In genomic region chr16:8822403-8822802, GRCh38 we compare ENCODE assay signal across 21 cellular contexts. TPM values are rescaled to one million over a fixed set of nuclear protein-coding genes. Genes with fewer than 3 reads are reported as not detected.
DNase-seq lines count a peak whose midpoint lies in the region; ATAC-seq and TF ChIP-seq lines count a peak whose summit lies in the region.
"Had no signal": no experiment of that assay in that cellular context is flagged by ENCODE, and none has a peak within 500 bp of the region (broad histone marks: within the 10 kb centered on the region; RNA-seq: fewer than 3 reads in every experiment).

No MANE protein-coding gene starts in this region.

- no peak for DNase-seq in activated naive CD4-positive, alpha-beta T cell treated with anti-CD3 and anti-CD28 coated beads, Interleukin-2, amount 50 U/mL, for 72 hours (ENCODE audit: low spot score in 2 of 2)
- DNase-seq in activated naive CD4-positive, alpha-beta T cell treated with anti-CD3 and anti-CD28 coated beads for 36 hours = no peak
- DNase-seq in Panc1 (ENCODE audit: low read depth, low spot score) (no peak), endodermal cell (no peak), adrenal gland (no peak), Kasumi-1 (lab: John Stamatoyannopoulos, UW) (no peak)
- DNase-seq: DMS79 treated with DMSO at 0.1 percent for 48 hours; MV-4-11; NCI-H1694 treated with DMSO at 0.1 percent for 48 hours; NCI-H2107; NCI-H510A; NCI-H748 treated with DMSO at 0.1 percent for 48 hours; NK-92 treated with Interleukin-12 subunit alpha and Interleukin-12 subunit beta, amount 100 ng/mL, for 24 hours; SHP77; SK-N-SH had no signal

- CTCF ChIA-PET in activated naive CD4-positive, alpha-beta T cell treated with anti-CD3 and anti-CD28 coated beads for 36 hours (lab: Charles Lee) = no interaction called here
- CTCF ChIA-PET in Panc1 (lab: Charles Lee) = no interaction called here

- peaks cover 3% of the 10 kb centered on the region for H3K4me1 Mint-ChIP-seq in activated naive CD4-positive, alpha-beta T cell treated with anti-CD3 and anti-CD28 coated beads for 36 hours (ENCODE audit: low read depth)
- H3K4me1 Mint-ChIP-seq in endodermal cell = peaks cover 20% of the 10 kb centered on the region

- H3K27ac Mint-ChIP-seq in activated naive CD4-positive, alpha-beta T cell treated with anti-CD3 and anti-CD28 coated beads, Interleukin-2, amount 50 U/mL, for 72 hours = peak overlapping the region; percentile 68 to 73
- H3K27ac Mint-ChIP-seq in activated naive CD4-positive, alpha-beta T cell treated with anti-CD3 and anti-CD28 coated beads for 36 hours = no peak overlapping the region
- H3K27ac Mint-ChIP-seq in endodermal cell = peak overlapping the region; percentile 81

- H3K36me3 Mint-ChIP-seq in activated naive CD4-positive, alpha-beta T cell treated with anti-CD3 and anti-CD28 coated beads, Interleukin-2, amount 50 U/mL, for 72 hours = peaks cover 6 to 16% of the 10 kb centered on the region in 2 donors
- H3K36me3 Mint-ChIP-seq in activated naive CD4-positive, alpha-beta T cell treated with anti-CD3 and anti-CD28 coated beads for 36 hours (ENCODE audit: low read depth) = peaks cover 34% of the 10 kb centered on the region
- H3K36me3 Mint-ChIP-seq in endodermal cell (ENCODE audit: low read depth) = peaks cover 78% of the 10 kb centered on the region

- 94 to 96% methylated on average over 3 of the region's 3 CpGs for WGBS in endodermal cell (ENCODE audit: insufficient coverage in 1 of 2, insufficient read length in 1 of 2), 2 experiments
- 68 to 90% (median 80%) methylated on average over 3 of the region's 3 CpGs for WGBS in adrenal gland, 4 donors

- H3K27me3 ChIP-seq in Panc1 (ENCODE audit: control insufficient read depth, insufficient read depth, low read length) (no peaks in the 10 kb centered on the region), endodermal cell (ENCODE audit: control insufficient read depth, insufficient read depth, low read length, poor library complexity, severe bottlenecking) (no peaks in the 10 kb centered on the region), adrenal gland (no peaks in the 10 kb centered on the region)
- H3K27me3 ChIP-seq: BLaER1 treated with 17β-estradiol and CSF1 and Interleukin-3, amounts not matched to agents 10 nM and 100 nM had no signal

- no peaks in the 10 kb centered on the region for H3K27me3 Mint-ChIP-seq in activated naive CD4-positive, alpha-beta T cell treated with anti-CD3 and anti-CD28 coated beads for 36 hours (ENCODE audit: low read depth)
- no peaks in the 10 kb centered on the region for H3K27me3 Mint-ChIP-seq in endodermal cell (ENCODE audit: insufficient read depth)

- no peaks in the 10 kb centered on the region for H3K9me3 Mint-ChIP-seq in activated naive CD4-positive, alpha-beta T cell treated with anti-CD3 and anti-CD28 coated beads, Interleukin-2, amount 50 U/mL, for 72 hours
- no peaks in the 10 kb centered on the region for H3K9me3 Mint-ChIP-seq in activated naive CD4-positive, alpha-beta T cell treated with anti-CD3 and anti-CD28 coated beads for 36 hours
- H3K9me3 Mint-ChIP-seq in endodermal cell = no peaks in the 10 kb centered on the region

- no TSS peak for BruUV-seq in Panc1 (replicated peaks; lab: Mats Ljungman, UMichigan)

- no peak for TF ChIP-seq POLR2A in adrenal gland (IDR thresholded peaks at IDR 0.05)

- H3K4me3 ChIP-seq in Panc1 (ENCODE audit: low read depth in 2 of 2, low read length in 2 of 2) (no peak overlapping the region), endodermal cell (ENCODE audit: low read length) (no peak overlapping the region), adrenal gland (no peak overlapping the region)
- H3K4me3 ChIP-seq: A549; BLaER1 treated with 17β-estradiol and CSF1 and Interleukin-3, amounts not matched to agents 10 nM and 100 nM; K562 had no signal

- H3K9me3 ChIP-seq in Panc1 (ENCODE audit: control insufficient read depth, insufficient read depth, low read depth, low read length) (no peaks in the 10 kb centered on the region), endodermal cell (ENCODE audit: control insufficient read depth, low read length) (peaks cover 24% of the 10 kb centered on the region), adrenal gland (replicated peaks in 1 of 3) (no peaks in the 10 kb centered on the region)
- H3K9me3 ChIP-seq: A549; BLaER1 treated with 17β-estradiol and CSF1 and Interleukin-3, amounts not matched to agents 10 nM and 100 nM; SK-N-SH had no signal

- no peaks in the 10 kb centered on the region for H3K4me1 ChIP-seq in Panc1 (ENCODE audit: control insufficient read depth, insufficient read depth, low read length)
- H3K4me1 ChIP-seq in endodermal cell (ENCODE audit: control insufficient read depth, insufficient read depth, low read length) = peaks cover 11% of the 10 kb centered on the region
- peaks cover 0 to 3% of the 10 kb centered on the region in 2 donors for H3K4me1 ChIP-seq in adrenal gland (replicated peaks in 1 of 2)
- H3K4me1 ChIP-seq: A549 had no signal

- in situ Hi-C loops in Panc1 (cut with HindIII; ENCODE audit: low pct_unique_long_range_greater_than_20kb, low sequenced_read_pairs) = no loop called here

- POLR2A ChIA-PET in Panc1 (lab: Charles Lee) = no interaction called here

- peaks cover 22% of the 10 kb centered on the region; the same call in 1 of the 2 replicates for H3K36me3 ChIP-seq in Panc1 (ENCODE audit: control insufficient read depth, insufficient read depth, low read length)
- H3K36me3 ChIP-seq in endodermal cell (ENCODE audit: control insufficient read depth, insufficient read depth, low read length) = peaks cover 85% of the 10 kb centered on the region
- H3K36me3 ChIP-seq in adrenal gland (replicated peaks in 1 of 2) = no peaks in the 10 kb centered on the region

- ATAC-seq in activated naive CD4-positive, alpha-beta T cell treated with anti-CD3 and anti-CD28 coated beads, Interleukin-2, amount 50 U/mL, for 72 hours = no peak
- ATAC-seq in Panc1 (peak; percentile 29; the same call in 1 of the 2 replicates), GM21447 (IDR thresholded peaks at IDR 0.05; ENCODE audit: unreplicated experiment) (no peak)
- ATAC-seq: K562 had no signal

- H3K27ac ChIP-seq in Panc1 (ENCODE audit: low read length) (no peak overlapping the region), endodermal cell (ENCODE audit: low read depth, low read length) (no peak overlapping the region), adrenal gland (no peak overlapping the region)
- H3K27ac ChIP-seq: A549 had no signal

- H3K9ac ChIP-seq in endodermal cell (ENCODE audit: extremely low read depth, low read length, poor library complexity, severe bottlenecking) = no peak overlapping the region
- H3K9ac ChIP-seq: BLaER1 treated with 17β-estradiol and CSF1 and Interleukin-3, amounts not matched to agents 10 nM and 100 nM; SK-N-SH had no signal

- intact Hi-C loops in activated naive CD4-positive, alpha-beta T cell treated with anti-CD3 and anti-CD28 coated beads for 36 hours (cut with micrococcal nuclease) = no loop called here
- intact Hi-C loops in Panc1 (cut with micrococcal nuclease; ENCODE audit: unreplicated experiment) = no loop called here
- intact Hi-C loops in adrenal gland (cut with DNase I) = loop anchor here in 1 of 2 donors (5.0 kb wide), 1 partner anchor 55 kb away; no protein-coding TSS in a partner anchor

- TF ChIP-seq CTCF in Panc1 (IDR thresholded peaks at IDR 0.05) (no peak), endodermal cell (conservative IDR thresholded peaks at IDR 0.05) (no peak), adrenal gland (IDR thresholded peaks at IDR 0.05) (no peak)

- H3K4me3 Mint-ChIP-seq in activated naive CD4-positive, alpha-beta T cell treated with anti-CD3 and anti-CD28 coated beads for 36 hours = no peak overlapping the region
- H3K4me3 Mint-ChIP-seq in endodermal cell = no peak overlapping the region

RNA-seq across cellular contexts. Expression of gene PMM2, which starts 24.8 kb away (rescaled TPM):
- 10 to 100 TPM; 24.2 to 46.2 TPM for total RNA-seq in activated naive CD4-positive, alpha-beta T cell treated with anti-CD3 and anti-CD28 coated beads, Interleukin-2, amount 50 U/mL, for 72 hours
- total RNA-seq in activated naive CD4-positive, alpha-beta T cell treated with anti-CD3 and anti-CD28 coated beads for 36 hours = 10 to 100 TPM; 20.1 to 20.8 TPM
- 58.4 TPM for total RNA-seq in Panc1 (2021; ENCODE audit: unreplicated experiment)
- 39.5 TPM for polyA plus RNA-seq in Panc1 (2012; ENCODE audit: insufficient read length)
- 10 to 100 TPM; 47.6 to 48.2 TPM for total RNA-seq in endodermal cell
- 18.2 TPM for polyA plus RNA-seq in endodermal cell (2013, experiment 1 of 2)
- 19.4 TPM for polyA plus RNA-seq in endodermal cell (2013, experiment 2 of 2)
- 10 to 100 TPM in 7 of 8 donors, 1 to 10 TPM in 1; 7.4 to 69.9 (median 22.9) TPM for total RNA-seq in adrenal gland
- 10 to 100 TPM; 12.3 to 81.1 (median 29.6) TPM for polyA plus RNA-seq in adrenal gland

RNA-seq across cellular contexts. Expression of gene TMEM186, which starts 25.0 kb away (rescaled TPM):
- total RNA-seq in activated naive CD4-positive, alpha-beta T cell treated with anti-CD3 and anti-CD28 coated beads, Interleukin-2, amount 50 U/mL, for 72 hours = 10 to 100 TPM; 15.1 to 19.8 TPM
- total RNA-seq in activated naive CD4-positive, alpha-beta T cell treated with anti-CD3 and anti-CD28 coated beads for 36 hours = 10 to 100 TPM; 12.1 to 12.6 TPM
- 12.4 TPM for total RNA-seq in Panc1 (2021; ENCODE audit: unreplicated experiment)
- 9.1 TPM for polyA plus RNA-seq in Panc1 (2012; ENCODE audit: insufficient read length)
- total RNA-seq in endodermal cell = 10 to 100 TPM; 10.9 to 14.0 TPM
- polyA plus RNA-seq in endodermal cell (2013, experiment 1 of 2) = 9.9 TPM
- polyA plus RNA-seq in endodermal cell (2013, experiment 2 of 2) = 7.7 TPM
- 10 to 100 TPM in 5 of 8 donors, 1 to 10 TPM in 3; 7.9 to 14.6 (median 13.4) TPM for total RNA-seq in adrenal gland
- 10 to 100 TPM in 1 of 3 donors, 1 to 10 TPM in 2; 8.7 to 15.4 (median 9.3) TPM for polyA plus RNA-seq in adrenal gland

RNA-seq across cellular contexts. Expression of gene CARHSP1, which starts 46.4 kb away (rescaled TPM):
- 100 to 1,000 TPM in 1 of 2 donors, 10 to 100 TPM in 1; 88.1 to 106 TPM for total RNA-seq in activated naive CD4-positive, alpha-beta T cell treated with anti-CD3 and anti-CD28 coated beads, Interleukin-2, amount 50 U/mL, for 72 hours
- total RNA-seq in activated naive CD4-positive, alpha-beta T cell treated with anti-CD3 and anti-CD28 coated beads for 36 hours = 10 to 100 TPM; 46.5 to 49.6 TPM
- total RNA-seq in Panc1 (2021; ENCODE audit: unreplicated experiment) = 158 TPM
- 262 TPM for polyA plus RNA-seq in Panc1 (2012; ENCODE audit: insufficient read length)
- total RNA-seq in endodermal cell = 100 to 1,000 TPM; 233 to 275 TPM
- polyA plus RNA-seq in endodermal cell (2013, experiment 1 of 2) = 183 TPM
- polyA plus RNA-seq in endodermal cell (2013, experiment 2 of 2) = 179 TPM
- 100 to 1,000 TPM; 124 to 314 (median 200) TPM for total RNA-seq in adrenal gland
- polyA plus RNA-seq in adrenal gland = 100 to 1,000 TPM in 2 of 3 donors, 10 to 100 TPM in 1; 87.6 to 194 (median 171) TPM

RNA-seq across cellular contexts. Expression of gene LITAFD, which starts 59.7 kb away (rescaled TPM):
- total RNA-seq in activated naive CD4-positive, alpha-beta T cell treated with anti-CD3 and anti-CD28 coated beads, Interleukin-2, amount 50 U/mL, for 72 hours = not detected
- total RNA-seq in activated naive CD4-positive, alpha-beta T cell treated with anti-CD3 and anti-CD28 coated beads for 36 hours = not detected
- total RNA-seq in Panc1 (2021; ENCODE audit: unreplicated experiment) = not detected
- not detected for polyA plus RNA-seq in Panc1 (2012; ENCODE audit: insufficient read length)
- total RNA-seq in endodermal cell = not detected
- polyA plus RNA-seq in endodermal cell (2013, experiment 1 of 2) = not detected
- polyA plus RNA-seq in endodermal cell (2013, experiment 2 of 2) = not detected
- not detected for total RNA-seq in adrenal gland
- polyA plus RNA-seq in adrenal gland = not detected
- total RNA-seq: K562, OCI-LY7, RPMI7951 had no signal
- polyA plus RNA-seq: A549, K562, SK-N-SH had no signal
